ENCODE assay signal across 1 cellular context in genomic region chr11:72111300-72111699, GRCh38.
TF ChIP-seq lines count a peak whose summit lies in the region.

No MANE protein-coding gene starts in this region.

TF ChIP-seq in liver, 16 proteins besides CTCF, POLR2A, EP300 and RAD21 (continued from another document):
- TF ChIP-seq REST (IDR thresholded peaks at IDR 0.05) (no peak), MAX (IDR thresholded peaks at IDR 0.05) (no peak), FOXA2 (IDR thresholded peaks at IDR 0.05) (no peak), JUND (IDR thresholded peaks at IDR 0.05) (no peak), SP1 (IDR thresholded peaks at IDR 0.05) (no peak), EGR1 (IDR thresholded peaks at IDR 0.05; ENCODE audit: low read depth in 2 of 2) (no peak)
